In genomic region chr4:115433501-115433900, GRCh38 we compare ENCODE assay signal across 24 cellular contexts.
DNase-seq lines count a peak whose midpoint lies in the region; ATAC-seq, FAIRE-seq and TF ChIP-seq lines count a peak whose summit lies in the region.
"Had no signal": no experiment of that assay in that cellular context is flagged by ENCODE, and none has a peak within 500 bp of the region (broad histone marks: within the 10 kb centered on the region; RNA-seq: fewer than 3 reads in every experiment).

No MANE protein-coding gene starts in this region.

- TF ChIP-seq CTCF in mammary epithelial cell (conservative IDR thresholded peaks at IDR 0.05 in 1 of 2, IDR thresholded peaks at IDR 0.05 in 1 of 2; ENCODE audit: extremely low read depth in 1 of 2, insufficient read depth in 1 of 2, low read depth in 1 of 2, low read length in 2 of 2) (no peak), lung (IDR thresholded peaks at IDR 0.05; ENCODE audit: control extremely low read depth, extremely low read depth) (no peak), mucosa of descending colon (IDR thresholded peaks at IDR 0.05) (no peak), HepG2 (CRISPR knock-in tag; IDR thresholded peaks at IDR 0.05) (no peak)

- POLR2A ChIA-PET in HepG2 (lab: Yijun Ruan, JAX) = no interaction called here

- H3K4me3 ChIP-seq in mammary epithelial cell (replicated peaks in 1 of 3; ENCODE audit: insufficient read depth in 1 of 3, low read depth in 2 of 3, low read length in 3 of 3) (no peak overlapping the region), lung (no peak overlapping the region), mucosa of descending colon (no peak overlapping the region), HepG2 (replicated peaks in 1 of 3; ENCODE audit: insufficient read depth in 1 of 3, low read depth in 2 of 3, low read length in 3 of 3) (no peak overlapping the region)

- no peak overlapping the region for H3K27ac ChIP-seq in mammary epithelial cell (ENCODE audit: insufficient read depth, low read depth, low read length)
- no peak overlapping the region for H3K27ac ChIP-seq in lung (ENCODE audit: low read depth in 1 of 2, low read length in 1 of 2)
- no peak overlapping the region for H3K27ac ChIP-seq in substantia nigra (ENCODE audit: low read depth, low read length, poor library complexity, severe bottlenecking)
- H3K27ac ChIP-seq in HepG2 (ENCODE audit: extremely low read length, insufficient read depth, low read length) = no peak overlapping the region
- H3K27ac ChIP-seq: 22Rv1 had no signal

- ATAC-seq in lung (ENCODE audit: insufficient read depth, low FRiP score) (peak; percentile 75), mucosa of descending colon (no peak), HepG2 (no peak)
- ATAC-seq: Right ventricle myocardium inferior had no signal

- dilution Hi-C loops in mammary epithelial cell (cut with HindIII; ENCODE audit: low sequenced_read_pairs) = no loop called here

- H3K27me3 ChIP-seq in mammary epithelial cell (ENCODE audit: insufficient read depth, low read length) (no peaks in the 10 kb centered on the region), lung (ENCODE audit: control insufficient read depth, insufficient read depth) (no peaks in the 10 kb centered on the region), HepG2 (ENCODE audit: control insufficient read depth in 1 of 2, insufficient read depth in 2 of 2, low read length in 2 of 2) (no peaks in the 10 kb centered on the region)

- BruUV-seq in mammary epithelial cell (replicated peaks; lab: Mats Ljungman, UMichigan) = no TSS peak
- BruUV-seq in HepG2 (replicated peaks; lab: Mats Ljungman, UMichigan) = no TSS peak

- H4K20me1 ChIP-seq in mammary epithelial cell (ENCODE audit: insufficient read depth, low read length) (no peaks in the 10 kb centered on the region), HepG2 (ENCODE audit: insufficient read depth, low read length) (no peaks in the 10 kb centered on the region)

- TF ChIP-seq POLR2A in HepG2 (IDR thresholded peaks at IDR 0.05; ENCODE audit: insufficient read depth in 1 of 2, low read depth in 2 of 2, low read length in 2 of 2) = no peak

- no peaks in the 10 kb centered on the region for H3K79me2 ChIP-seq in mammary epithelial cell (ENCODE audit: insufficient read depth, low read length)
- no peaks in the 10 kb centered on the region for H3K79me2 ChIP-seq in HepG2 (ENCODE audit: insufficient read depth, low read length)

- H3K4me1 ChIP-seq in mammary epithelial cell (ENCODE audit: insufficient read depth, low read length) (peaks cover 15% of the 10 kb centered on the region), lung (ENCODE audit: control insufficient read depth in 2 of 2, insufficient read depth in 2 of 2, low read length in 2 of 2) (no peaks in the 10 kb centered on the region), mucosa of descending colon (ENCODE audit: low read depth) (no peaks in the 10 kb centered on the region), HepG2 (ENCODE audit: insufficient read depth, low read length) (no peaks in the 10 kb centered on the region)

- H3K4me2 ChIP-seq in mammary epithelial cell (ENCODE audit: insufficient read depth, low read depth, low read length) (peak overlapping the region; percentile 5), HepG2 (ENCODE audit: low read depth, low read length) (no peak overlapping the region)

- TF ChIP-seq EP300 in HepG2 (IDR thresholded peaks at IDR 0.05; ENCODE audit: low read depth in 2 of 2, low read length in 2 of 2) (no peak), HepG2 (CRISPR knock-in tag; IDR thresholded peaks at IDR 0.05; ENCODE audit: borderline replicate concordance) (no peak)

- no peaks in the 10 kb centered on the region for H3K36me3 ChIP-seq in mammary epithelial cell (ENCODE audit: insufficient read depth, low read length)
- no peaks in the 10 kb centered on the region for H3K36me3 ChIP-seq in lung (ENCODE audit: control insufficient read depth in 2 of 2, insufficient read depth in 2 of 2, low read length in 2 of 2)
- no peaks in the 10 kb centered on the region for H3K36me3 ChIP-seq in mucosa of descending colon (ENCODE audit: low read depth)
- H3K36me3 ChIP-seq in HepG2 (replicated peaks in 1 of 2; ENCODE audit: control insufficient read depth in 1 of 2, insufficient read depth in 2 of 2, low read length in 2 of 2) = no peaks in the 10 kb centered on the region

- TF ChIP-seq RAD21 in HepG2 (CRISPR knock-in tag; IDR thresholded peaks at IDR 0.05) = no peak

- H3K9ac ChIP-seq in mammary epithelial cell (ENCODE audit: insufficient read depth, low read length) (no peak overlapping the region), HepG2 (ENCODE audit: insufficient read depth, low read depth, low read length) (no peak overlapping the region)

- no peak overlapping the region for H2AFZ ChIP-seq in mammary epithelial cell (ENCODE audit: low read depth, low read length)
- H2AFZ ChIP-seq in HepG2 (ENCODE audit: low read length) = no peak overlapping the region

- intact Hi-C loops in mammary epithelial cell (cut with micrococcal nuclease) (no loop called here), mucosa of descending colon (cut with DNase I, micrococcal nuclease) (no loop called here), HepG2 (cut with micrococcal nuclease; ENCODE audit: unreplicated experiment) (no loop called here)

- DNase-seq in DMS53 (lab: John Stamatoyannopoulos, UW) (peak; percentile 20), DMS53 treated with DMSO at 0.1 percent for 48 hours (lab: John Stamatoyannopoulos, UW; ENCODE audit: unreplicated experiment) (no peak), LHCN-M2 (ENCODE audit: low read depth) (peak; percentile 34), mammary epithelial cell (peak; percentile 43), lung (ENCODE audit: low spot score) (no peak), substantia nigra (lab: John Stamatoyannopoulos, UW) (no peak), mucosa of descending colon (no peak), HepG2 (ENCODE audit: low spot score) (no peak)
- DNase-seq: C1 segment of cervical spinal cord; Calu3; CD8-positive, alpha-beta memory T cell; DMS153; EL; GF-D8; NCI-H1092; NCI-H1436; NCI-H187 treated with DMSO at 0.1 percent for 48 hours; NCI-H2107; NCI-H510A; NCI-H82 had no signal

- in situ Hi-C loops in mammary epithelial cell (cut with MboI; ENCODE audit: low sequenced_read_pairs in 2 of 2) (no loop called here), HepG2 (cut with HindIII; ENCODE audit: extremely low pct_ligation_motif_present, low pct_unique_long_range_greater_than_20kb) (no loop called here)

- H3K9me3 ChIP-seq in mammary epithelial cell (replicated peaks; ENCODE audit: insufficient read depth, low read length) (no peaks in the 10 kb centered on the region), lung (ENCODE audit: control insufficient read depth in 2 of 2, insufficient read depth in 1 of 2, low read length in 1 of 2) (no peaks in the 10 kb centered on the region), mucosa of descending colon (no peaks in the 10 kb centered on the region), HepG2 (ENCODE audit: low read length) (no peaks in the 10 kb centered on the region)

- no peak for FAIRE-seq in HepG2 (lab: Jason Lieb, UNC)
- FAIRE-seq: H1, RCC 7860 had no signal

- WGBS in mammary epithelial cell (ENCODE audit: low coverage, missing lambda C conversion rate) = 6% methylated on average over 1 of the region's 1 CpG
- 36 to 80% methylated on average over 1 of the region's 1 CpG for WGBS in lung, 2 donors
- 0% methylated on average over 1 of the region's 1 CpG for WGBS in HepG2 (ENCODE audit: low lambda C conversion rate)

- CTCF ChIA-PET in mammary epithelial cell (lab: Charles Lee; ENCODE audit: low non-redundant PET) = no interaction called here
- CTCF ChIA-PET in HepG2 (lab: Yijun Ruan, JAX; ENCODE audit: low intra/inter-chr PET ratio, low total read pairs) = no interaction called here

TF ChIP-seq in HepG2, 621 proteins besides CTCF, POLR2A, EP300 and RAD21:
- TF ChIP-seq, protein P1, sequence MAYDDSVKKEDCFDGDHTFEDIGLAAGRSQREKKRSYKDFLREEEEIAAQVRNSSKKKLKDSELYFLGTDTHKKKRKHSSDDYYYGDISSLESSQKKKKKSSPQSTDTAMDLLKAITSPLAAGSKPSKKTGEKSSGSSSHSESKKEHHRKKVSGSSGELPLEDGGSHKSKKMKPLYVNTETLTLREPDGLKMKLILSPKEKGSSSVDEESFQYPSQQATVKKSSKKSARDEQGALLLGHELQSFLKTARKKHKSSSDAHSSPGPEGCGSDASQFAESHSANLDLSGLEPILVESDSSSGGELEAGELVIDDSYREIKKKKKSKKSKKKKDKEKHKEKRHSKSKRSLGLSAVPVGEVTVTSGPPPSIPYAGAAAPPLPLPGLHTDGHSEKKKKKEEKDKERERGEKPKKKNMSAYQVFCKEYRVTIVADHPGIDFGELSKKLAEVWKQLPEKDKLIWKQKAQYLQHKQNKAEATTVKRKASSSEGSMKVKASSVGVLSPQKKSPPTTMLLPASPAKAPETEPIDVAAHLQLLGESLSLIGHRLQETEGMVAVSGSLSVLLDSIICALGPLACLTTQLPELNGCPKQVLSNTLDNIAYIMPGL (CRISPR knock-in tag; IDR thresholded peaks at IDR 0.05; ENCODE audit: borderline replicate concordance in 1 of 2, low read depth in 1 of 2) = no peak
- no peak for TF ChIP-seq ZNF780A (CRISPR knock-in tag; IDR thresholded peaks at IDR 0.05)

Comparison
In these comparisons a context has a peak if more than half of its experiments do, and no peak if none do; other contexts are left out.
1. DNase-seq: peak in DMS53 (single experiment), LHCN-M2 (single experiment) and mammary epithelial cell (single experiment); none in DMS53 treated with DMSO at 0.1 percent for 48 hours (single experiment), lung (single experiment), substantia nigra (0 of 49), mucosa of descending colon (0 of 3) and HepG2 (single experiment).